Comparison of ENCODE assay signal across 27 cellular contexts in genomic region chr19:19567391-19567790, GRCh38. TPM values are rescaled to one million over a fixed set of nuclear protein-coding genes. Genes with fewer than 3 reads are reported as not detected.
"Had no signal": no experiment of that assay in that cellular context is flagged by ENCODE, and none has a peak within 500 bp of the region (broad histone marks: within the 10 kb centered on the region; RNA-seq: fewer than 3 reads in every experiment).

No MANE protein-coding gene starts in this region.

- H3K4me3 Mint-ChIP-seq: brain; dendritic cell treated with granulocyte-macrophage colony-stimulating factor and Interleukin-4, amounts not matched to agents 40 ng/mL and 50 ng/mL, for 4 days; immature natural killer cell; nephron progenitor cell; WTC11 had no signal

- H3K36me3 ChIP-seq: right lobe of liver, transverse colon had no signal

- DNase-seq: activated CD4-positive, alpha-beta T cell treated with anti-CD3 and anti-CD28 coated beads for 48 hours; activated CD8-positive, alpha-beta memory T cell treated with anti-CD3 and anti-CD28 coated beads, Interleukin-2, amount 50 U/mL, for 48 hours; activated naive CD4-positive, alpha-beta T cell; aorta; effector CD4-positive, alpha-beta T cell; erythroblast; foreskin keratinocyte; immature natural killer cell; lower lobe of right lung; mesendoderm; mucosa of descending colon; nephron progenitor cell; occipital lobe; posterior cingulate gyrus; right lobe of liver; stimulated activated CD4-positive, alpha-beta T cell treated with anti-CD3 and anti-CD28 coated beads, Interleukin-1b, Interleukin-23, amount 100 ng/mL, for 48 hours; T-helper 1 cell; T-helper 9 cell; transverse colon had no signal

- H3K4me1 Mint-ChIP-seq: brain, immature natural killer cell, WTC11 had no signal

- H3K4me3 ChIP-seq: lower lobe of right lung, mucosa of descending colon, right lobe of liver, skin epidermis, transverse colon had no signal

- H3K9me3 ChIP-seq: lower lobe of right lung, mucosa of descending colon, right lobe of liver, transverse colon had no signal

- H3K36me3 Mint-ChIP-seq: immature natural killer cell had no signal

- H3K9me3 Mint-ChIP-seq: dendritic cell treated with granulocyte-macrophage colony-stimulating factor and Interleukin-4, amounts not matched to agents 40 ng/mL and 50 ng/mL, for 4 days; immature natural killer cell; nephron progenitor cell had no signal

- H3K27me3 Mint-ChIP-seq: dendritic cell treated with granulocyte-macrophage colony-stimulating factor and Interleukin-4, amounts not matched to agents 40 ng/mL and 50 ng/mL, for 4 days had no signal

- H3K4me1 ChIP-seq: foreskin keratinocyte, lower lobe of right lung, right lobe of liver, transverse colon had no signal

- H3K27me3 ChIP-seq: foreskin keratinocyte, right lobe of liver, transverse colon had no signal

- H3K27ac Mint-ChIP-seq: dendritic cell treated with granulocyte-macrophage colony-stimulating factor and Interleukin-4, amounts not matched to agents 40 ng/mL and 50 ng/mL, for 4 days; immature natural killer cell; nephron progenitor cell; WTC11 had no signal

- H3K27ac ChIP-seq: foreskin keratinocyte, lower lobe of right lung, right lobe of liver, skin epidermis, transverse colon had no signal

- ATAC-seq: foreskin keratinocyte, left lobe of liver, lower lobe of right lung, mucosa of descending colon, right lobe of liver, WTC11 had no signal

RNA-seq across cellular contexts. Expression of gene CILP2, which starts 29.3 kb away (rescaled TPM):
- total RNA-seq: glomerular endothelial cell, kidney epithelial cell had no signal
- polyA plus RNA-seq: immature natural killer cell had no signal

RNA-seq across cellular contexts. Expression of gene PBX4, which starts 51.1 kb away (rescaled TPM):
- total RNA-seq: cardiac septum, glomerular endothelial cell had no signal
